ENCODE assay signal across 16 cellular contexts in genomic region chr18:33744032-33744697, GRCh38.
A peak's percentile ranks its signal among the peaks of the same experiment; 100 is the strongest.
DNase-seq lines count a peak whose midpoint lies in the region; ATAC-seq, FAIRE-seq and TF ChIP-seq lines count a peak whose summit lies in the region.
"Had no signal": no experiment of that assay in that cellular context is flagged by ENCODE, and none has a peak within 500 bp of the region (broad histone marks: within the 10 kb centered on the region; RNA-seq: fewer than 3 reads in every experiment).

No MANE protein-coding gene starts in this region.

- peak; percentile 16 for DNase-seq in ELF-1 (ENCODE audit: low read depth, low spot score)
- no peak for DNase-seq in GM12878 (ENCODE audit: low read depth, low spot score)
- DNase-seq in neural crest cell (ENCODE audit: low read depth, low spot score): no peak
- DNase-seq in GOT3 (lab: John Stamatoyannopoulos, UW): no peak
- DNase-seq: activated CD4-positive, alpha-beta T cell treated with anti-CD3 and anti-CD28 coated beads, Interleukin-2, amount 10 ng/mL, durations not matched to agents 24 days and 14 days; DMS53; effector memory CD4-positive, alpha-beta T cell; foreskin fibroblast; naive thymus-derived CD4-positive, alpha-beta T cell; NCI-H226; T1000 had no signal

- H3K9me2 ChIP-seq in Loucy (replicated peaks; ENCODE audit: low read depth, low read length): no peaks in the 10 kb centered on the region

- H3K27me3 ChIP-seq in Loucy (ENCODE audit: insufficient read depth, low read length, poor library complexity, severe bottlenecking) (no peaks in the 10 kb centered on the region), GM12878 (replicated peaks in 1 of 2; ENCODE audit: control insufficient read depth in 2 of 2, insufficient read depth in 2 of 2, low read length in 1 of 2) (peaks cover 0 to 4% of the 10 kb centered on the region in 2 experiments; a peak in 2 of 4 replicates)

- H2AFZ ChIP-seq in Loucy (ENCODE audit: low read length): no peak overlapping the region
- H2AFZ ChIP-seq in GM12878 (ENCODE audit: control insufficient read depth, low read depth, low read length): no peak overlapping the region

- RAD21 ChIA-PET in GM12878 (lab: Charles Lee; ENCODE audit: unreplicated experiment): no interaction called here

- H3K4me3 Mint-ChIP-seq in neural crest cell: no peak overlapping the region
- H3K4me3 Mint-ChIP-seq: activated CD4-positive, alpha-beta T cell treated with anti-CD3 and anti-CD28 coated beads, Interleukin-2, amount 10 ng/mL, durations not matched to agents 24 days and 14 days; naive thymus-derived CD4-positive, alpha-beta T cell had no signal

- H3K4me2 ChIP-seq in Loucy (ENCODE audit: low read depth, low read length, poor library complexity, severe bottlenecking) (no peak overlapping the region), GM12878 (ENCODE audit: control insufficient read depth, insufficient read depth) (no peak overlapping the region)

- TF ChIP-seq EP300 in GM12878 (IDR thresholded peaks at IDR 0.05; ENCODE audit: borderline replicate concordance in 1 of 2, control insufficient read depth in 1 of 2, low read depth in 2 of 2, low read length in 2 of 2): no peak

- no peak for FAIRE-seq in GM12878 (lab: Jason Lieb, UNC)

- 45% methylated on average over 20 of the region's 20 CpGs for WGBS in GM12878 (ENCODE audit: insufficient coverage, insufficient replicate concordance, low lambda C conversion rate, missing lambda C conversion rate)

- H3K9me3 ChIP-seq in Loucy (ENCODE audit: insufficient read depth, low read depth, low read length) (no peaks in the 10 kb centered on the region), GM12878 (replicated peaks; ENCODE audit: control insufficient read depth, insufficient read depth, low read length) (no peaks in the 10 kb centered on the region)

- no peaks in the 10 kb centered on the region for H3K9me3 Mint-ChIP-seq in neural crest cell

- H3K36me3 ChIP-seq in Loucy (ENCODE audit: insufficient read depth, low read length) (no peaks in the 10 kb centered on the region), GM12878 (ENCODE audit: control insufficient read depth in 2 of 2, insufficient read depth in 2 of 2, low read length in 1 of 2) (no peaks in the 10 kb centered on the region)

- in situ Hi-C loops in GM12878 (cut with MboI): no loop called here

- H3K79me2 ChIP-seq in Loucy (ENCODE audit: insufficient read depth, low read length): no peaks in the 10 kb centered on the region
- no peaks in the 10 kb centered on the region for H3K79me2 ChIP-seq in GM12878 (ENCODE audit: control insufficient read depth, insufficient read depth, low read length)

- H3F3A ChIP-seq in Loucy (ENCODE audit: low read depth): no peaks in the 10 kb centered on the region

- ATAC-seq in GM12878 (no peak), GM19035 (IDR thresholded peaks at IDR 0.05; ENCODE audit: unreplicated experiment) (no peak), HG03097 (IDR thresholded peaks at IDR 0.05; ENCODE audit: low FRiP score, unreplicated experiment) (no peak), HG03045 (IDR thresholded peaks at IDR 0.05; ENCODE audit: unreplicated experiment) (no peak)
- ATAC-seq: activated naive CD4-positive, alpha-beta T cell treated with anti-CD3 and anti-CD28 coated beads, Interleukin-2, amount 50 U/mL, for 72 hours; naive thymus-derived CD4-positive, alpha-beta T cell had no signal

- CTCF ChIA-PET in GM12878 (lab: Yijun Ruan, JAX): interaction anchor here (0.9 to 1.3 kb wide), 3 partner anchors 9 to 81 kb away, joined by 3 to 6 read pairs (median 5); no protein-coding TSS in a partner anchor

- H3K27me3 Mint-ChIP-seq in neural crest cell (ENCODE audit: low read depth): no peaks in the 10 kb centered on the region
- H3K27me3 Mint-ChIP-seq: activated CD4-positive, alpha-beta T cell treated with anti-CD3 and anti-CD28 coated beads, Interleukin-2, amount 10 ng/mL, durations not matched to agents 24 days and 14 days; naive thymus-derived CD4-positive, alpha-beta T cell had no signal

- H3K27ac Mint-ChIP-seq in neural crest cell (ENCODE audit: unreplicated experiment): no peak overlapping the region
- H3K27ac Mint-ChIP-seq: activated CD4-positive, alpha-beta T cell treated with anti-CD3 and anti-CD28 coated beads, Interleukin-2, amount 10 ng/mL, durations not matched to agents 24 days and 14 days; activated naive CD4-positive, alpha-beta T cell treated with anti-CD3 and anti-CD28 coated beads, Interleukin-2, amount 50 U/mL, for 72 hours; naive thymus-derived CD4-positive, alpha-beta T cell had no signal

- TF ChIP-seq POLR2A in GM12878 (IDR thresholded peaks at IDR 0.05; ENCODE audit: low read depth, low read length): no peak

- no peak overlapping the region for H3K9ac ChIP-seq in Loucy (ENCODE audit: low read depth, low read length, poor library complexity, severe bottlenecking)
- H3K9ac ChIP-seq in GM12878 (ENCODE audit: control insufficient read depth, insufficient read depth, low read length): no peak overlapping the region

- no peaks in the 10 kb centered on the region for H3K4me1 ChIP-seq in Loucy (ENCODE audit: insufficient read depth, low read length, poor library complexity, severe bottlenecking)
- no peaks in the 10 kb centered on the region for H3K4me1 ChIP-seq in GM12878 (ENCODE audit: control insufficient read depth, insufficient read depth, low read length)

- H3K4me3 ChIP-seq in Loucy (ENCODE audit: low read length, poor library complexity, severe bottlenecking): no peak overlapping the region
- H3K4me3 ChIP-seq in GM12878: no peak overlapping the region

- no peak for TF ChIP-seq RAD21 in GM12878 (IDR thresholded peaks at IDR 0.05; ENCODE audit: insufficient read depth, low read depth, low read length)

- H3K4me1 Mint-ChIP-seq in neural crest cell: peaks cover 24% of the 10 kb centered on the region
- H3K4me1 Mint-ChIP-seq: activated CD4-positive, alpha-beta T cell treated with anti-CD3 and anti-CD28 coated beads, Interleukin-2, amount 10 ng/mL, durations not matched to agents 24 days and 14 days; naive thymus-derived CD4-positive, alpha-beta T cell had no signal

- H4K20me1 ChIP-seq in Loucy (ENCODE audit: insufficient read depth, low read length, poor library complexity, severe bottlenecking) (no peaks in the 10 kb centered on the region), GM12878 (ENCODE audit: control insufficient read depth, insufficient read depth) (no peaks in the 10 kb centered on the region)

- SMC1A ChIA-PET in GM12878 (lab: Charles Lee; ENCODE audit: uncharacterized antibody, unreplicated experiment): no interaction called here

- H3K27ac ChIP-seq in GM12878 (ENCODE audit: control insufficient read depth, insufficient read depth): no peak overlapping the region

- BruUV-seq in GM12878 (replicated peaks; lab: Mats Ljungman, UMichigan): no TSS peak

- TF ChIP-seq CTCF in Loucy (conservative IDR thresholded peaks at IDR 0.05; ENCODE audit: low read length) (peak; percentile 26; the same call in 1 of the 2 replicates), GM12878 (IDR thresholded peaks at IDR 0.05 in 2 of 3, conservative IDR thresholded peaks at IDR 0.05 in 1 of 3; ENCODE audit: control insufficient read depth in 2 of 3, extremely low read depth in 1 of 3, insufficient read depth in 1 of 3, low read depth in 3 of 3, low read length in 3 of 3) (0 out of 6 replicates have a peak, but pooled peaks of 1 of the 3 experiments have one; percentile 8), neural crest cell (conservative IDR thresholded peaks at IDR 0.05) (peak; percentile 26)

- intact Hi-C loops in GM12878 (cut with micrococcal nuclease; ENCODE audit: unreplicated experiment): no loop called here

- H3K36me3 Mint-ChIP-seq in neural crest cell (ENCODE audit: low read depth): peaks cover 20% of the 10 kb centered on the region
- H3K36me3 Mint-ChIP-seq: naive thymus-derived CD4-positive, alpha-beta T cell had no signal

- POLR2A ChIA-PET in GM12878 (lab: Charles Lee): no interaction called here

TF ChIP-seq in GM12878, 131 proteins besides CTCF, POLR2A, EP300 and RAD21:
- TF ChIP-seq IRF4 (IDR thresholded peaks at IDR 0.05; ENCODE audit: low read depth, low read length): no peak
- peak; percentile 37; the same call in 1 of the 2 replicates for TF ChIP-seq RUNX3 (IDR thresholded peaks at IDR 0.05; ENCODE audit: low read length)
